In genomic region chr13:59356607-59357006, GRCh38 we compare ENCODE assay signal across 12 cellular contexts.
A peak's percentile ranks its signal among the peaks of the same experiment; 100 is the strongest.
DNase-seq lines count a peak whose midpoint lies in the region; ATAC-seq and TF ChIP-seq lines count a peak whose summit lies in the region.
"Had no signal": no experiment of that assay in that cellular context is flagged by ENCODE, and none has a peak within 500 bp of the region (broad histone marks: within the 10 kb centered on the region; RNA-seq: fewer than 3 reads in every experiment).

No MANE protein-coding gene starts in this region.

- H3K27ac ChIP-seq in BLaER1 (peak overlapping the region; percentile 37; the same call in 1 of the 2 replicates), suprapubic skin (no peak overlapping the region)

- TF ChIP-seq CTCF in natural killer cell (IDR thresholded peaks at IDR 0.05) = no peak
- TF ChIP-seq CTCF in suprapubic skin (IDR thresholded peaks at IDR 0.05) = no peak

- peaks cover 41% of the 10 kb centered on the region for H3K4me1 ChIP-seq in BLaER1
- no peaks in the 10 kb centered on the region for H3K4me1 ChIP-seq in suprapubic skin

- intact Hi-C loops in natural killer cell (cut with micrococcal nuclease) = no loop called here

- no peaks in the 10 kb centered on the region for H3K27me3 ChIP-seq in BLaER1
- no peaks in the 10 kb centered on the region for H3K27me3 ChIP-seq in suprapubic skin

- ATAC-seq in natural killer cell = no peak

- no peaks in the 10 kb centered on the region for H3K36me3 ChIP-seq in BLaER1
- H3K36me3 ChIP-seq in suprapubic skin = no peaks in the 10 kb centered on the region

- H3K27me3 Mint-ChIP-seq in natural killer cell (ENCODE audit: low read depth in 2 of 2) = no peaks in the 10 kb centered on the region
- H3K27me3 Mint-ChIP-seq: CD4-positive, CD25-positive, alpha-beta regulatory T cell had no signal

- H4K20me1 ChIP-seq in BLaER1 = no peaks in the 10 kb centered on the region

- no peak overlapping the region for H3K9ac ChIP-seq in BLaER1

- DNase-seq in NCI-H2171 treated with DMSO at 0.1 percent for 48 hours (lab: John Stamatoyannopoulos, UW) = peak; percentile 99
- peak; percentile 86 for DNase-seq in dermis blood vessel endothelial cell
- peak; percentile 70 for DNase-seq in mucosa of gallbladder (ENCODE audit: low spot score)
- DNase-seq in NCI-H2196 (lab: John Stamatoyannopoulos, UW; ENCODE audit: unreplicated experiment) = no peak
- DNase-seq in natural killer cell = no peak
- no peak for DNase-seq in suprapubic skin (ENCODE audit: low spot score in 2 of 2)
- no peak for DNase-seq in hippocampal formation (lab: John Stamatoyannopoulos, UW)
- DNase-seq: activated CD4-positive, alpha-beta T cell treated with anti-CD3 and anti-CD28 coated beads for 4 hours; CD4-positive, CD25-positive, alpha-beta regulatory T cell; central memory CD4-positive, alpha-beta T cell; NCI-H82 had no signal

- no peaks in the 10 kb centered on the region for H3K4me1 Mint-ChIP-seq in natural killer cell

- peaks cover 3% of the 10 kb centered on the region; the same call in 1 of the 2 replicates for H3K9me3 ChIP-seq in BLaER1
- H3K9me3 ChIP-seq in suprapubic skin = no peaks in the 10 kb centered on the region

- H3K27ac Mint-ChIP-seq in natural killer cell = no peak overlapping the region
- H3K27ac Mint-ChIP-seq: CD4-positive, CD25-positive, alpha-beta regulatory T cell had no signal

- H3K4me3 ChIP-seq in BLaER1 (no peak overlapping the region), suprapubic skin (no peak overlapping the region)

- TF ChIP-seq EP300 in suprapubic skin (IDR thresholded peaks at IDR 0.05) = no peak

- no peak overlapping the region for H3K4me3 Mint-ChIP-seq in natural killer cell
- H3K4me3 Mint-ChIP-seq: CD4-positive, CD25-positive, alpha-beta regulatory T cell had no signal

- TF ChIP-seq POLR2A in suprapubic skin (IDR thresholded peaks at IDR 0.05) = no peak

- H3K36me3 Mint-ChIP-seq in natural killer cell = no peaks in the 10 kb centered on the region
- H3K36me3 Mint-ChIP-seq: CD4-positive, CD25-positive, alpha-beta regulatory T cell had no signal

- 54% methylated on average over 8 of the region's 8 CpGs for WGBS in suprapubic skin

- H3K9me3 Mint-ChIP-seq in natural killer cell = peaks cover 2 to 5% of the 10 kb centered on the region in 2 donors

- peak overlapping the region; percentile 12 for H3K4me2 ChIP-seq in BLaER1

Comparison
In these comparisons a context has a peak if more than half of its experiments do, and no peak if none do; other contexts are left out.
1. DNase-seq: peak in NCI-H2171 treated with DMSO at 0.1 percent for 48 hours (single experiment), dermis blood vessel endothelial cell (single experiment) and mucosa of gallbladder (single experiment); none in NCI-H2196 (single experiment), natural killer cell (single experiment), suprapubic skin (0 of 2) and hippocampal formation (0 of 2).